8 cellular contexts compared by ENCODE assay signal in the genomic region with DNA sequence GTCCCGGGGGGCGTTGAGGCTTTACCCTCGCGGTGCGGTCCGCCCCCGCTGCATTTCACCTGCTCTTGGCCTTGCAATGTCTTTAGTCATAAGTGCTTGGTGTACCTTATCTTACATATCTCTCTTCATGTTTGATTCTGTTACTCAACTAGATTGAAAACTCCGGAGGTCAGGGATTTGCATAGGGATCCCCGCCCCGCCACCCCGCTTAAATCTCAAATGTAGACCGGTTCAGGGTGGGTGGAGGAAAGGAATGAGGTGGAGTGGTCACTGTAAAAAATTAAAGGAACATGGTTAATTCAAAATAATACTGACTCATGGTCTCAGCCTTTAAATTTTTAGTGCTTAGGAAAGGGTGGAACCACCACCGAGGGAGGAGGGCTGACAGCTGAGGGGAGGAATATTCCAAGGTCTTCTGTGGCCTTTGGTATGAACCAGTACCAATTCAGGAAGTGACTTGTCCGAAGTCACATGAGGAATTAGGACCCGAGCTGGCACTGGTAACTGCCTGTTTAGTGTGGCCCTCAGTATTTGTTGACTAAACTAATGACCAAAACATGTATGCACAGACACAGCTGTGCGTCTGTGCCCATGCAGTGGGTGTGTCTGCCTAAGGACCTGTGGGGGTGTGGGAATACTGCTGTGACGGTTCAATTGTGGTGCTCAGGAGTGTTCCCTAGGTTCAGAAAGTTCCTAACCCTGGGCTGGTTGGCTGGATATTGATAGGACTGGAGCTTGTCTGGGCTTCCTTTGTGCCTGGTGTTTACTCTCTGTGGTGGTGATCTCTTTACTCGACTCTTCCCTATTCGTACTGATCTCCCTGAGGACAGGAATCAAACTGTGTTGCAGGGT. TPM values are rescaled to one million over a fixed set of nuclear protein-coding genes. Genes with fewer than 3 reads are reported as not detected.
A peak's percentile ranks its signal among the peaks of the same experiment; 100 is the strongest.
DNase-seq lines count a peak whose midpoint lies in the region; ATAC-seq and TF ChIP-seq lines count a peak whose summit lies in the region.

No MANE protein-coding gene starts in this region.

- H3K27me3 ChIP-seq in foreskin keratinocyte = no peaks in the 10 kb centered on the region
- no peaks in the 10 kb centered on the region for H3K27me3 ChIP-seq in vagina

- H3K36me3 ChIP-seq in vagina = no peaks in the 10 kb centered on the region

- DNase-seq in activated CD8-positive, alpha-beta memory T cell treated with anti-CD3 and anti-CD28 coated beads for 4 hours (ENCODE audit: low read depth in 2 of 2) = peak; percentile 19 to 42
- DNase-seq in activated CD8-positive, alpha-beta memory T cell treated with anti-CD3 and anti-CD28 coated beads, Interleukin-2, amount 50 U/mL, for 48 hours = no peak
- peak; percentile 17 for DNase-seq in NCI-H2196 treated with DMSO at 0.1 percent for 48 hours (lab: John Stamatoyannopoulos, UW; ENCODE audit: unreplicated experiment)
- peak; percentile 46 for DNase-seq in activated T-cell treated with anti-CD3 and anti-CD28 coated beads, Interleukin-2, amount 50 U/mL, for 4 hours
- peak; percentile 26 to 57 for DNase-seq in foreskin keratinocyte
- DNase-seq in omental fat pad (ENCODE audit: low spot score) = no peak
- no peak for DNase-seq in vagina (ENCODE audit: extremely low spot score in 2 of 2)

- H3K9me3 ChIP-seq in vagina = no peaks in the 10 kb centered on the region

- H3K27ac ChIP-seq in foreskin keratinocyte = peak overlapping the region; percentile 40
- peak overlapping the region; percentile 92 for H3K27ac ChIP-seq in vagina

- TF ChIP-seq POLR2A in vagina (IDR thresholded peaks at IDR 0.05) = no peak

- no peaks in the 10 kb centered on the region for H3K27me3 Mint-ChIP-seq in activated T-cell treated with anti-CD3 and anti-CD28 coated beads, Interleukin-2, amount 50 U/mL, for 4 hours (ENCODE audit: low read depth)

- peaks cover 55% of the 10 kb centered on the region for H3K4me1 Mint-ChIP-seq in activated T-cell treated with anti-CD3 and anti-CD28 coated beads, Interleukin-2, amount 50 U/mL, for 4 hours (ENCODE audit: low read depth)

- intact Hi-C loops in vagina (cut with DNase I) = no loop called here

- ATAC-seq in HG02678 (IDR thresholded peaks at IDR 0.05; ENCODE audit: unreplicated experiment) = peak; percentile 36
- ATAC-seq in activated T-cell treated with anti-CD3 and anti-CD28 coated beads, Interleukin-2, amount 50 U/mL, for 4 hours = peak; percentile 53 to 57
- ATAC-seq in foreskin keratinocyte = peak; percentile 58
- ATAC-seq in omental fat pad (ENCODE audit: low FRiP score) = peak; percentile 48

- TF ChIP-seq CTCF in foreskin keratinocyte (conservative IDR thresholded peaks at IDR 0.05) (no peak), omental fat pad (IDR thresholded peaks at IDR 0.05) (no peak), vagina (IDR thresholded peaks at IDR 0.05) (no peak)

- H3K4me1 ChIP-seq in foreskin keratinocyte = no peaks in the 10 kb centered on the region
- H3K4me1 ChIP-seq in vagina = peaks cover 27% of the 10 kb centered on the region

- peak overlapping the region; percentile 89 for H3K4me3 Mint-ChIP-seq in activated T-cell treated with anti-CD3 and anti-CD28 coated beads, Interleukin-2, amount 50 U/mL, for 4 hours

- H3K9me3 Mint-ChIP-seq in activated T-cell treated with anti-CD3 and anti-CD28 coated beads, Interleukin-2, amount 50 U/mL, for 4 hours = no peaks in the 10 kb centered on the region

- H3K4me3 ChIP-seq in vagina = peak overlapping the region; percentile 68 to 90

- H3K36me3 Mint-ChIP-seq in activated T-cell treated with anti-CD3 and anti-CD28 coated beads, Interleukin-2, amount 50 U/mL, for 4 hours (ENCODE audit: insufficient read depth) = peaks cover 12% of the 10 kb centered on the region

RNA-seq across cellular contexts. Expression of a gene that starts 1.0 kb away (rescaled TPM):
- 10 to 100 TPM; 55.6 to 61.1 (median 57.7) TPM for total RNA-seq in activated T-cell treated with anti-CD3 and anti-CD28 coated beads, Interleukin-2, amount 50 U/mL, for 4 hours
- total RNA-seq in foreskin keratinocyte (60.1 and 65.6 TPM in 2 replicates), omental fat pad (100 to 1,000 TPM in 1 of 4 donors, 10 to 100 TPM in 3; 46.3 to 107 (median 78.3) TPM), vagina (46.7 TPM)
- 29.5 and 31.1 TPM in 2 replicates for polyA plus RNA-seq in foreskin keratinocyte

RNA-seq across cellular contexts. Expression of a gene that starts 12.9 kb away (rescaled TPM):
- total RNA-seq in activated T-cell treated with anti-CD3 and anti-CD28 coated beads, Interleukin-2, amount 50 U/mL, for 4 hours = 100 to 1,000 TPM; 101 to 111 (median 107) TPM
- total RNA-seq in foreskin keratinocyte (66.4 and 67.1 TPM in 2 replicates), omental fat pad (100 to 1,000 TPM in 3 of 4 donors, 10 to 100 TPM in 1; 97.7 to 137 (median 122) TPM), vagina (56.7 TPM)
- polyA plus RNA-seq in foreskin keratinocyte = 23.8 and 26.6 TPM in 2 replicates

Comparison
In these comparisons a context has a peak if more than half of its experiments do, and no peak if none do; other contexts are left out.
1. DNase-seq: peak in activated CD8-positive, alpha-beta memory T cell treated with anti-CD3 and anti-CD28 coated beads for 4 hours (2 of 2), NCI-H2196 treated with DMSO at 0.1 percent for 48 hours (single experiment), activated T-cell treated with anti-CD3 and anti-CD28 coated beads, Interleukin-2, amount 50 U/mL, for 4 hours (single experiment) and foreskin keratinocyte (2 of 2); none in activated CD8-positive, alpha-beta memory T cell treated with anti-CD3 and anti-CD28 coated beads, Interleukin-2, amount 50 U/mL, for 48 hours (single experiment), omental fat pad (single experiment) and vagina (0 of 2).
2. Peak in every context shown above with its lines, with median percentiles within 50 percentile points of each other: ATAC-seq.